15 cellular contexts compared by ENCODE assay signal in genomic region chr6:25061289-25061945, GRCh38.
DNase-seq lines count a peak whose midpoint lies in the region; ATAC-seq and TF ChIP-seq lines count a peak whose summit lies in the region.
"Had no signal": no experiment of that assay in that cellular context is flagged by ENCODE, and none has a peak within 500 bp of the region (broad histone marks: within the 10 kb centered on the region; RNA-seq: fewer than 3 reads in every experiment).

No MANE protein-coding gene starts in this region.

- no peak overlapping the region for H3K4me3 Mint-ChIP-seq in activated naive CD8-positive, alpha-beta T cell treated with anti-CD3 and anti-CD28 coated beads for 36 hours
- H3K4me3 Mint-ChIP-seq: stimulated activated naive CD8-positive, alpha-beta T cell treated with anti-CD3 and anti-CD28 coated beads, Interleukin-15, amount 100 ng/mL, for 72 hours had no signal

- H3K9me3 ChIP-seq in GM23248 (ENCODE audit: low read depth) (no peaks in the 10 kb centered on the region), WERI-Rb-1 (ENCODE audit: severe bottlenecking) (no peaks in the 10 kb centered on the region)

- no peaks in the 10 kb centered on the region for H3K9me3 Mint-ChIP-seq in activated naive CD8-positive, alpha-beta T cell treated with anti-CD3 and anti-CD28 coated beads for 36 hours
- H3K9me3 Mint-ChIP-seq: stimulated activated naive CD8-positive, alpha-beta T cell treated with anti-CD3 and anti-CD28 coated beads, Interleukin-15, amount 100 ng/mL, for 72 hours had no signal

- no peaks in the 10 kb centered on the region for H3K36me3 Mint-ChIP-seq in activated naive CD8-positive, alpha-beta T cell treated with anti-CD3 and anti-CD28 coated beads for 36 hours

- H3K4me1 ChIP-seq in GM23248 (ENCODE audit: insufficient read depth), result peaks cover 10% of the 10 kb centered on the region

- no peaks in the 10 kb centered on the region for H3K9me2 ChIP-seq in GM23248 (ENCODE audit: insufficient read depth)

- in situ Hi-C loops in GM23248 (cut with MboI), result no loop called here
- in situ Hi-C loops in astrocyte of the spinal cord (cut with HindIII; ENCODE audit: low sequenced_read_pairs), result no loop called here

- H3K4me2 ChIP-seq in GM23248 (ENCODE audit: unreplicated experiment), result no peak overlapping the region

- 29 to 31% methylated on average over 7 of the region's 7 CpGs for WGBS in GM23248 (ENCODE audit: low coverage in 1 of 2, low lambda C conversion rate in 2 of 2, missing lambda C conversion rate in 2 of 2), 2 experiments

- DNase-seq in GM23248 (peak; percentile 50), astrocyte of the spinal cord (ENCODE audit: low read depth, low spot score) (peak; percentile 71), iPS-NIHi11 (ENCODE audit: low spot score) (peak; percentile 23), stromal cell of bone marrow (ENCODE audit: low read depth) (peak; percentile 24), WERI-Rb-1 (no peak)
- no peak for DNase-seq in activated T-cell treated with anti-CD3 and anti-CD28 coated beads, Interleukin-2, amount 50 U/mL, for 1 hour
- DNase-seq in activated naive CD8-positive, alpha-beta T cell treated with anti-CD3 and anti-CD28 coated beads for 36 hours, result no peak
- DNase-seq: activated gamma-delta T cell treated with Interleukin-2 at 50 U/mL for 16 hours; NCI-H1092; NCI-H446; stimulated activated naive CD8-positive, alpha-beta T cell treated with anti-CD3 and anti-CD28 coated beads, Interleukin-15, amount 100 ng/mL, for 72 hours; T1000 had no signal

- no peak for ATAC-seq in GM19023 (IDR thresholded peaks at IDR 0.05; ENCODE audit: unreplicated experiment)
- ATAC-seq: HepG2; stimulated activated naive CD8-positive, alpha-beta T cell treated with anti-CD3 and anti-CD28 coated beads, Interleukin-15, amount 100 ng/mL, for 72 hours had no signal

- H3K79me2 ChIP-seq in GM23248 (ENCODE audit: insufficient read depth), result no peaks in the 10 kb centered on the region

- H3F3A ChIP-seq in GM23248 (ENCODE audit: insufficient read depth), result peaks cover 9% of the 10 kb centered on the region; the same call in 1 of the 2 replicates

- no peaks in the 10 kb centered on the region for H3K27me3 Mint-ChIP-seq in activated naive CD8-positive, alpha-beta T cell treated with anti-CD3 and anti-CD28 coated beads for 36 hours
- H3K27me3 Mint-ChIP-seq: stimulated activated naive CD8-positive, alpha-beta T cell treated with anti-CD3 and anti-CD28 coated beads, Interleukin-15, amount 100 ng/mL, for 72 hours had no signal

- peak overlapping the region; percentile 72 for H2AFZ ChIP-seq in GM23248

- H3K27me3 ChIP-seq in GM23248 (replicated peaks; ENCODE audit: insufficient read depth) (no peaks in the 10 kb centered on the region), WERI-Rb-1 (ENCODE audit: insufficient read depth, low read depth, severe bottlenecking) (no peaks in the 10 kb centered on the region)
- H3K27me3 ChIP-seq: right atrium auricular region had no signal

- H3K4me3 ChIP-seq in GM23248 (no peak overlapping the region), astrocyte of the spinal cord (ENCODE audit: low read depth, low read length) (no peak overlapping the region), WERI-Rb-1 (ENCODE audit: low read depth, low read length) (no peak overlapping the region)
- H3K4me3 ChIP-seq: right atrium auricular region had no signal

- no peaks in the 10 kb centered on the region for H3K36me3 ChIP-seq in GM23248 (ENCODE audit: low read depth)
- no peaks in the 10 kb centered on the region for H3K36me3 ChIP-seq in WERI-Rb-1
- H3K36me3 ChIP-seq: right atrium auricular region had no signal

- H3K27ac ChIP-seq in GM23248 (peak overlapping the region; percentile 9; the same call in 1 of the 2 replicates), WERI-Rb-1 (no peak overlapping the region)
- H3K27ac ChIP-seq: right atrium auricular region had no signal

- H3K4me1 Mint-ChIP-seq in activated naive CD8-positive, alpha-beta T cell treated with anti-CD3 and anti-CD28 coated beads for 36 hours, result peaks cover 13% of the 10 kb centered on the region

- no peak overlapping the region for H3K27ac Mint-ChIP-seq in activated naive CD8-positive, alpha-beta T cell treated with anti-CD3 and anti-CD28 coated beads for 36 hours
- H3K27ac Mint-ChIP-seq: stimulated activated naive CD8-positive, alpha-beta T cell treated with anti-CD3 and anti-CD28 coated beads, Interleukin-15, amount 100 ng/mL, for 72 hours had no signal

- no peaks in the 10 kb centered on the region for H4K20me1 ChIP-seq in GM23248 (ENCODE audit: insufficient read depth)

- H3K9ac ChIP-seq in GM23248, result peak overlapping the region; percentile 14

- TF ChIP-seq CTCF in astrocyte of the spinal cord (IDR thresholded peaks at IDR 0.05; ENCODE audit: low read depth, low read length), result no peak
- TF ChIP-seq CTCF in WERI-Rb-1 (IDR thresholded peaks at IDR 0.05; ENCODE audit: low read depth, low read length), result no peak

Comparison
In these comparisons a context has a peak if more than half of its experiments do, and no peak if none do; other contexts are left out.
1. DNase-seq: peak in GM23248 (single experiment), astrocyte of the spinal cord (single experiment), iPS-NIHi11 (single experiment) and stromal cell of bone marrow (single experiment); none in activated T-cell treated with anti-CD3 and anti-CD28 coated beads, Interleukin-2, amount 50 U/mL, for 1 hour (single experiment), activated naive CD8-positive, alpha-beta T cell treated with anti-CD3 and anti-CD28 coated beads for 36 hours (single experiment) and WERI-Rb-1 (single experiment).